Comparison of ENCODE assay signal across 1 cellular context in the genomic region with DNA sequence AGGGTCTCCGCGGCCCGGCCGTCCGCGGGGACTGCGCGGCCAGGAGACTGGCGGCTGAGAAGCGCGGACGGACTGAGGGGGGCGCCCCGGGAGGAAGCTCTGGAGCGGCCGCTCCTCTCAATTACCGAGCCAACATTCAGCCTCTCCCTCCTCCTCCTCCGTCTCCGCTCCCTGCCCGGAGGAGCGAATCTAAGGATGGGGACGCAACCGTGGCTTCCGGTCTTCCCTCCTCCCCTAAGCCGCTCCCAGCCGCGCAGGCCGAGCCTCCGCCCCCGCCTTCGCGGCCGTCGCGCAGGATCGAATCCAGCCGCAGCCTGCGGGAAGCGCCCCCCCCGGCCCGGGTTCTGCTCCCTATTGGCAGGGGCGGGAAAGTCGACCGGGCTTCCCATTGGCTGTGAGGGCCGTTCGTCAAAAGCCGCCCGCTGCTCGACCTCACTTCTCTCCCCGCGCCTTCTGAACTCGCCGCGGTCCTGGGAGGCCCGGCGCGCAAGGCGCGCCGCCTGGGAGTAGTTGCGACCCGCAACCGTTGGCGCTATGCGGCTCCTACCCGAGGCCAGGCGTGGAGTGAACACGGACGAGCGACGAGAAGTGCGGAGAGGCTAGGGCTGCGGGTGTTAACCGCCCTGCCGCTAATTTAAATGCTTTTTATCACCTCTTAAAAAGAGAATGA.
TF ChIP-seq lines count a peak whose summit lies in the region.

Gene HNRNPLL, minus strand, starts transcription at position 197 of the 670 bp plus-strand sequence. CDS start 302 bp downstream, outside the sequence.

TF ChIP-seq in K562, 482 proteins besides CTCF, POLR2A, EP300 and RAD21 (continued from another document and continues in another):
- TF ChIP-seq, protein P1, sequence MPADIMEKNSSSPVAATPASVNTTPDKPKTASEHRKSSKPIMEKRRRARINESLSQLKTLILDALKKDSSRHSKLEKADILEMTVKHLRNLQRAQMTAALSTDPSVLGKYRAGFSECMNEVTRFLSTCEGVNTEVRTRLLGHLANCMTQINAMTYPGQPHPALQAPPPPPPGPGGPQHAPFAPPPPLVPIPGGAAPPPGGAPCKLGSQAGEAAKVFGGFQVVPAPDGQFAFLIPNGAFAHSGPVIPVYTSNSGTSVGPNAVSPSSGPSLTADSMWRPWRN (IDR thresholded peaks at IDR 0.05; ENCODE audit: low read depth) = peak; percentile 27; the same call in 1 of the 2 replicates
- TF ChIP-seq ILF3 (IDR thresholded peaks at IDR 0.05; ENCODE audit: borderline replicate concordance) (no peak), TOE1 (IDR thresholded peaks at IDR 0.05; ENCODE audit: borderline replicate concordance) (no peak; the same call in 1 of the 2 replicates), TOE1 (CRISPR knock-in tag; IDR thresholded peaks at IDR 0.05; ENCODE audit: borderline replicate concordance, low read depth) (no peak), ZNF140 (CRISPR knock-in tag; IDR thresholded peaks at IDR 0.05) (no peak), SPI1 (IDR thresholded peaks at IDR 0.05; ENCODE audit: borderline replicate concordance, low read depth, low read length) (0 out of 2 replicates have a peak, but pooled peaks have one; percentile 3), FOXP4 (CRISPR knock-in tag; IDR thresholded peaks at IDR 0.05; ENCODE audit: borderline replicate concordance) (no peak), SMAD4 (CRISPR knock-in tag; conservative IDR thresholded peaks at IDR 0.05) (peak; percentile 46; the same call in 1 of the 2 replicates), ZNF830 (CRISPR knock-in tag; IDR thresholded peaks at IDR 0.05) (0 out of 2 replicates have a peak, but pooled peaks have one; percentile 59), NR4A1 (CRISPR knock-in tag; IDR thresholded peaks at IDR 0.05) (no peak), NR4A1 (tag; IDR thresholded peaks at IDR 0.05) (no peak), CHCHD3 (CRISPR knock-in tag; IDR thresholded peaks at IDR 0.05) (no peak), SRSF1 (IDR thresholded peaks at IDR 0.05; ENCODE audit: low read depth, low read length) (no peak), SMARCB1 (IDR thresholded peaks at IDR 0.05; ENCODE audit: insufficient read length, low read depth) (no peak), ZNF124 (CRISPR knock-in tag; IDR thresholded peaks at IDR 0.05) (no peak), SP1 (CRISPR knock-in tag; IDR thresholded peaks at IDR 0.05) (peak; percentile 72; the same call in 1 of the 2 replicates), ZFP1 (CRISPR knock-in tag; IDR thresholded peaks at IDR 0.05) (peak; percentile 21; the same call in 1 of the 2 replicates), ZNF512 (tag; IDR thresholded peaks at IDR 0.05) (no peak), REST (CRISPR knock-in tag; IDR thresholded peaks at IDR 0.05; ENCODE audit: low read depth) (no peak), ZNF75A (CRISPR knock-in tag; IDR thresholded peaks at IDR 0.05) (peak; percentile 27; the same call in 1 of the 2 replicates), BRCA1 (IDR thresholded peaks at IDR 0.05) (no peak), BRCA1 (CRISPR knock-in tag; IDR thresholded peaks at IDR 0.05) (no peak), ZNF444 (CRISPR knock-in tag; IDR thresholded peaks at IDR 0.05) (no peak), TRIM24 (IDR thresholded peaks at IDR 0.05) (no peak; a peak in 1 of 4 replicates), E4F1 (CRISPR knock-in tag; IDR thresholded peaks at IDR 0.05; ENCODE audit: borderline replicate concordance) (no peak), PCBP1 (IDR thresholded peaks at IDR 0.05; ENCODE audit: low read depth, low read length, poor library complexity, severe bottlenecking) (no peak), HDAC1 (IDR thresholded peaks at IDR 0.05) (no peak; a peak in 1 of 4 replicates), RBM34 (IDR thresholded peaks at IDR 0.05; ENCODE audit: borderline replicate concordance, insufficient read depth, low read length) (no peak), NUFIP1 (IDR thresholded peaks at IDR 0.05; ENCODE audit: partially characterized antibody) (no peak), GABPB1 (CRISPR knock-in tag; IDR thresholded peaks at IDR 0.05) (peak; percentile 92), SNRNP70 (optimal IDR thresholded peaks at IDR 0.05; ENCODE audit: low read depth, low read length) (no peak), TEAD2 (tag; IDR thresholded peaks at IDR 0.05) (no peak), HSF4 (CRISPR knock-in tag; IDR thresholded peaks at IDR 0.05; ENCODE audit: borderline replicate concordance) (no peak; the same call in 1 of the 2 replicates), SMARCA4 (IDR thresholded peaks at IDR 0.05) (no peak), MCM5 (IDR thresholded peaks at IDR 0.05; ENCODE audit: low read depth) (no peak), POLR2G (IDR thresholded peaks at IDR 0.05; ENCODE audit: low read depth, low read length) (peak; percentile 97), CHD1 (IDR thresholded peaks at IDR 0.05; ENCODE audit: low read length) (no peak), JUNB (CRISPR knock-in tag; conservative IDR thresholded peaks at IDR 0.05) (no peak)
- TF ChIP-seq, protein P2, sequence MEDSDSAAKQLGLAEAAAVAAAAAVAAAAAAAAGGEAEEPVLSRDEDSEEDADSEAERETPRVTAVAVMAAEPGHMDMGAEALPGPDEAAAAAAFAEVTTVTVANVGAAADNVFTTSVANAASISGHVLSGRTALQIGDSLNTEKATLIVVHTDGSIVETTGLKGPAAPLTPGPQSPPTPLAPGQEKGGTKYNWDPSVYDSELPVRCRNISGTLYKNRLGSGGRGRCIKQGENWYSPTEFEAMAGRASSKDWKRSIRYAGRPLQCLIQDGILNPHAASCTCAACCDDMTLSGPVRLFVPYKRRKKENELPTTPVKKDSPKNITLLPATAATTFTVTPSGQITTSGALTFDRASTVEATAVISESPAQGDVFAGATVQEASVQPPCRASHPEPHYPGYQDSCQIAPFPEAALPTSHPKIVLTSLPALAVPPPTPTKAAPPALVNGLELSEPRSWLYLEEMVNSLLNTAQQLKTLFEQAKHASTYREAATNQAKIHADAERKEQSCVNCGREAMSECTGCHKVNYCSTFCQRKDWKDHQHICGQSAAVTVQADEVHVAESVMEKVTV (CRISPR knock-in tag; IDR thresholded peaks at IDR 0.05) = no peak
- TF ChIP-seq, protein P3, sequence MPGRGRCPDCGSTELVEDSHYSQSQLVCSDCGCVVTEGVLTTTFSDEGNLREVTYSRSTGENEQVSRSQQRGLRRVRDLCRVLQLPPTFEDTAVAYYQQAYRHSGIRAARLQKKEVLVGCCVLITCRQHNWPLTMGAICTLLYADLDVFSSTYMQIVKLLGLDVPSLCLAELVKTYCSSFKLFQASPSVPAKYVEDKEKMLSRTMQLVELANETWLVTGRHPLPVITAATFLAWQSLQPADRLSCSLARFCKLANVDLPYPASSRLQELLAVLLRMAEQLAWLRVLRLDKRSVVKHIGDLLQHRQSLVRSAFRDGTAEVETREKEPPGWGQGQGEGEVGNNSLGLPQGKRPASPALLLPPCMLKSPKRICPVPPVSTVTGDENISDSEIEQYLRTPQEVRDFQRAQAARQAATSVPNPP (IDR thresholded peaks at IDR 0.05; ENCODE audit: borderline replicate concordance, insufficient read depth, insufficient read length) = no peak
- TF ChIP-seq, protein P4, sequence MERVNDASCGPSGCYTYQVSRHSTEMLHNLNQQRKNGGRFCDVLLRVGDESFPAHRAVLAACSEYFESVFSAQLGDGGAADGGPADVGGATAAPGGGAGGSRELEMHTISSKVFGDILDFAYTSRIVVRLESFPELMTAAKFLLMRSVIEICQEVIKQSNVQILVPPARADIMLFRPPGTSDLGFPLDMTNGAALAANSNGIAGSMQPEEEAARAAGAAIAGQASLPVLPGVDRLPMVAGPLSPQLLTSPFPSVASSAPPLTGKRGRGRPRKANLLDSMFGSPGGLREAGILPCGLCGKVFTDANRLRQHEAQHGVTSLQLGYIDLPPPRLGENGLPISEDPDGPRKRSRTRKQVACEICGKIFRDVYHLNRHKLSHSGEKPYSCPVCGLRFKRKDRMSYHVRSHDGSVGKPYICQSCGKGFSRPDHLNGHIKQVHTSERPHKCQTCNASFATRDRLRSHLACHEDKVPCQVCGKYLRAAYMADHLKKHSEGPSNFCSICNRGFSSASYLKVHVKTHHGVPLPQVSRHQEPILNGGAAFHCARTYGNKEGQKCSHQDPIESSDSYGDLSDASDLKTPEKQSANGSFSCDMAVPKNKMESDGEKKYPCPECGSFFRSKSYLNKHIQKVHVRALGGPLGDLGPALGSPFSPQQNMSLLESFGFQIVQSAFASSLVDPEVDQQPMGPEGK (CRISPR knock-in tag; IDR thresholded peaks at IDR 0.05; ENCODE audit: borderline replicate concordance) = no peak
- TF ChIP-seq, protein P5, sequence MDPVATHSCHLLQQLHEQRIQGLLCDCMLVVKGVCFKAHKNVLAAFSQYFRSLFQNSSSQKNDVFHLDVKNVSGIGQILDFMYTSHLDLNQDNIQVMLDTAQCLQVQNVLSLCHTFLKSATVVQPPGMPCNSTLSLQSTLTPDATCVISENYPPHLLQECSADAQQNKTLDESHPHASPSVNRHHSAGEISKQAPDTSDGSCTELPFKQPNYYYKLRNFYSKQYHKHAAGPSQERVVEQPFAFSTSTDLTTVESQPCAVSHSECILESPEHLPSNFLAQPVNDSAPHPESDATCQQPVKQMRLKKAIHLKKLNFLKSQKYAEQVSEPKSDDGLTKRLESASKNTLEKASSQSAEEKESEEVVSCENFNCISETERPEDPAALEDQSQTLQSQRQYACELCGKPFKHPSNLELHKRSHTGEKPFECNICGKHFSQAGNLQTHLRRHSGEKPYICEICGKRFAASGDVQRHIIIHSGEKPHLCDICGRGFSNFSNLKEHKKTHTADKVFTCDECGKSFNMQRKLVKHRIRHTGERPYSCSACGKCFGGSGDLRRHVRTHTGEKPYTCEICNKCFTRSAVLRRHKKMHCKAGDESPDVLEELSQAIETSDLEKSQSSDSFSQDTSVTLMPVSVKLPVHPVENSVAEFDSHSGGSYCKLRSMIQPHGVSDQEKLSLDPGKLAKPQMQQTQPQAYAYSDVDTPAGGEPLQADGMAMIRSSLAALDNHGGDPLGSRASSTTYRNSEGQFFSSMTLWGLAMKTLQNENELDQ (CRISPR knock-in tag; IDR thresholded peaks at IDR 0.05; ENCODE audit: borderline replicate concordance) = no peak
